ENCODE assay signal across 12 cellular contexts in genomic region chr2:105129722-105130232, GRCh38.
DNase-seq lines count a peak whose midpoint lies in the region; ATAC-seq lines count a peak whose summit lies in the region.
"Had no signal": no experiment of that assay in that cellular context is flagged by ENCODE, and none has a peak within 500 bp of the region (broad histone marks: within the 10 kb centered on the region; RNA-seq: fewer than 3 reads in every experiment).

No MANE protein-coding gene starts in this region.

- ATAC-seq in GM19043 (IDR thresholded peaks at IDR 0.05; ENCODE audit: low read depth, unreplicated experiment) (peak; percentile 93), HG02798 (IDR thresholded peaks at IDR 0.05; ENCODE audit: poor library complexity, unreplicated experiment) (peak; percentile 91)

- H4K91ac ChIP-seq in trophoblast cell (ENCODE audit: low read depth, low read length), result no peak overlapping the region

- no peak overlapping the region for H3K27ac ChIP-seq in trophoblast cell (ENCODE audit: low read depth, low read length)
- H3K27ac ChIP-seq: tibial artery had no signal

- H3K18ac ChIP-seq in trophoblast cell (ENCODE audit: low read length), result no peak overlapping the region

- no peak overlapping the region for H4K8ac ChIP-seq in trophoblast cell (ENCODE audit: low read depth, low read length)

- H2BK5ac ChIP-seq in trophoblast cell (ENCODE audit: low read depth, low read length, poor library complexity), result no peak overlapping the region

- H3K79me2 ChIP-seq in trophoblast cell (ENCODE audit: control insufficient read depth, insufficient read depth, low read length, poor library complexity), result no peaks in the 10 kb centered on the region

- no peak overlapping the region for H3K23ac ChIP-seq in trophoblast cell (ENCODE audit: low read length)

- no peaks in the 10 kb centered on the region for H3K36me3 ChIP-seq in trophoblast cell (ENCODE audit: control insufficient read depth in 1 of 2, insufficient read depth in 2 of 2, low read length in 2 of 2)
- H3K36me3 ChIP-seq: tibial artery had no signal

- no peak overlapping the region for H3K14ac ChIP-seq in trophoblast cell (ENCODE audit: low read length)

- H3K4me1 ChIP-seq in trophoblast cell (ENCODE audit: control insufficient read depth in 1 of 2, insufficient read depth in 2 of 2, low read length in 2 of 2), result no peaks in the 10 kb centered on the region
- H3K4me1 ChIP-seq: tibial artery had no signal

- H2AFZ ChIP-seq in trophoblast cell (ENCODE audit: insufficient read depth, low read length, poor library complexity), result no peak overlapping the region

- no peak overlapping the region for H4K12ac ChIP-seq in trophoblast cell (ENCODE audit: low read depth, low read length)

- no peak overlapping the region for H3K9ac ChIP-seq in trophoblast cell (ENCODE audit: low read length)

- no peak overlapping the region for H2BK12ac ChIP-seq in trophoblast cell (ENCODE audit: low read length)

- peaks cover 3% of the 10 kb centered on the region for H3K9me3 ChIP-seq in trophoblast cell (ENCODE audit: insufficient read depth, low read depth, low read length)
- H3K9me3 ChIP-seq: tibial artery had no signal

- no CpG with 5 or more reads among the region's 5 CpGs for whole genome bisulfite sequencing in trophoblast cell (ENCODE audit: extremely low coverage, insufficient coverage, insufficient read length)

- no peak overlapping the region for H2BK120ac ChIP-seq in trophoblast cell (ENCODE audit: insufficient read depth, low read length, poor library complexity)

- peak; percentile 8 for DNase-seq in HT1080 (ENCODE audit: low read depth)
- DNase-seq in trophoblast cell, result peak; percentile 12 to 71
- DNase-seq in T-helper 1 cell, result no peak
- no peak for DNase-seq in NCI-H1105 treated with DMSO at 0.1 percent for 48 hours (lab: John Stamatoyannopoulos, UW)
- no peak for DNase-seq in DMS 273 treated with DMSO at 0.1 percent for 48 hours (lab: John Stamatoyannopoulos, UW)
- no peak for DNase-seq in NCI-H128 (lab: John Stamatoyannopoulos, UW; ENCODE audit: unreplicated experiment)
- DNase-seq: activated CD4-positive, alpha-beta T cell treated with anti-CD3 and anti-CD28 coated beads for 4 hours; DND-41; NCI-H526 treated with DMSO at 0.1 percent for 48 hours; tibial artery had no signal

- no peak overlapping the region for H2AK5ac ChIP-seq in trophoblast cell (ENCODE audit: low read length)

- no peak overlapping the region for H3K4me2 ChIP-seq in trophoblast cell (ENCODE audit: low read length)

- H3K79me1 ChIP-seq in trophoblast cell (ENCODE audit: low read length), result no peaks in the 10 kb centered on the region

- H3K4ac ChIP-seq in trophoblast cell (ENCODE audit: low read depth, low read length), result no peak overlapping the region

- no peak overlapping the region for H3K4me3 ChIP-seq in trophoblast cell (ENCODE audit: low read depth, low read length)
- H3K4me3 ChIP-seq: tibial artery had no signal

- no peaks in the 10 kb centered on the region for H3K27me3 ChIP-seq in trophoblast cell (ENCODE audit: insufficient read depth, low read length)

Comparison
In these comparisons a context has a peak if more than half of its experiments do, and no peak if none do; other contexts are left out.
1. DNase-seq: peak in HT1080 (single experiment) and trophoblast cell (2 of 2); none in T-helper 1 cell (0 of 5), NCI-H1105 treated with DMSO at 0.1 percent for 48 hours (single experiment), DMS 273 treated with DMSO at 0.1 percent for 48 hours (single experiment) and NCI-H128 (single experiment).